1 cellular context compared by ENCODE assay signal in genomic region chr2:231679906-231680283, GRCh38.
TF ChIP-seq lines count a peak whose summit lies in the region.

No MANE protein-coding gene starts in this region.

TF ChIP-seq in GM23338, 12 proteins besides CTCF, POLR2A, EP300 and RAD21 (continued from another document):
- TF ChIP-seq ZNF462 (CRISPR knock-in tag; IDR thresholded peaks at IDR 0.05) = no peak
- no peak for TF ChIP-seq ZNF331 (CRISPR knock-in tag; IDR thresholded peaks at IDR 0.05; ENCODE audit: low read depth)
